ENCODE assay signal across 19 cellular contexts in genomic region chr4:11183358-11183745, GRCh38.
DNase-seq lines count a peak whose midpoint lies in the region; ATAC-seq and TF ChIP-seq lines count a peak whose summit lies in the region.
"Had no signal": no experiment of that assay in that cellular context is flagged by ENCODE, and none has a peak within 500 bp of the region (broad histone marks: within the 10 kb centered on the region; RNA-seq: fewer than 3 reads in every experiment).

No MANE protein-coding gene starts in this region.

- no peak overlapping the region for H2AFZ ChIP-seq in fibroblast of lung (ENCODE audit: low read length)
- H2AFZ ChIP-seq: GM23248 had no signal

- no peak overlapping the region for H3K4me2 ChIP-seq in fibroblast of lung (ENCODE audit: extremely low read depth, insufficient read depth, low read length)
- H3K4me2 ChIP-seq: A549 had no signal

- H3K27ac ChIP-seq in fibroblast of lung (ENCODE audit: insufficient read depth, low read length) (no peak overlapping the region), prostate gland (no peak overlapping the region)
- H3K27ac ChIP-seq: 22Rv1, A549, GM23248 had no signal

- intact Hi-C loops in prostate gland (cut with DNase I): no loop called here
- intact Hi-C loops in activated CD4-positive, alpha-beta T cell treated with anti-CD3 and anti-CD28 coated beads for 36 hours (cut with DNase I, micrococcal nuclease): no loop called here
- intact Hi-C loops in activated naive CD4-positive, alpha-beta T cell treated with anti-CD3 and anti-CD28 coated beads for 36 hours (cut with micrococcal nuclease): no loop called here

- no peak overlapping the region for H3K9ac ChIP-seq in fibroblast of lung (ENCODE audit: insufficient read depth, low read length)
- H3K9ac ChIP-seq: GM23248 had no signal

- H3K9me3 ChIP-seq in fibroblast of lung (ENCODE audit: control insufficient read depth, insufficient read depth, low read depth, low read length): no peaks in the 10 kb centered on the region
- H3K9me3 ChIP-seq in prostate gland: no peaks in the 10 kb centered on the region
- H3K9me3 ChIP-seq: A549, HAP-1 had no signal

- no peaks in the 10 kb centered on the region for H3K36me3 Mint-ChIP-seq in activated CD4-positive, alpha-beta T cell treated with anti-CD3 and anti-CD28 coated beads for 36 hours (ENCODE audit: low read depth)
- H3K36me3 Mint-ChIP-seq in activated naive CD4-positive, alpha-beta T cell treated with anti-CD3 and anti-CD28 coated beads for 36 hours (ENCODE audit: low read depth): no peaks in the 10 kb centered on the region
- H3K36me3 Mint-ChIP-seq: CD14-positive monocyte; CD4-positive, alpha-beta memory T cell had no signal

- H3K36me3 ChIP-seq in fibroblast of lung (ENCODE audit: control insufficient read depth, insufficient read depth, low read length) (no peaks in the 10 kb centered on the region), prostate gland (no peaks in the 10 kb centered on the region)
- H3K36me3 ChIP-seq: HAP-1 had no signal

- no peaks in the 10 kb centered on the region for H3K79me2 ChIP-seq in fibroblast of lung (ENCODE audit: control insufficient read depth, insufficient read depth, low read length)

- peak; percentile 67 for DNase-seq in LNCaP clone FGC (ENCODE audit: low read depth)
- DNase-seq in astrocyte of the hippocampus (ENCODE audit: low read depth, low spot score): peak; percentile 8
- DNase-seq in fibroblast of lung (ENCODE audit: low read depth in 2 of 2): peak; percentile 3 to 32
- DNase-seq in prostate gland (ENCODE audit: low spot score): peak; percentile 5
- no peak for DNase-seq in activated CD4-positive, alpha-beta T cell treated with anti-CD3 and anti-CD28 coated beads for 36 hours
- no peak for DNase-seq in NCI-H2081 treated with DMSO at 0.1 percent for 48 hours (lab: John Stamatoyannopoulos, UW)
- DNase-seq in activated naive CD4-positive, alpha-beta T cell treated with anti-CD3 and anti-CD28 coated beads for 36 hours: no peak
- DNase-seq: AML-193; CD4-positive, alpha-beta memory T cell; DMS153; DMS79; GDM1; GM23248 had no signal

- H3K4me1 ChIP-seq in fibroblast of lung (ENCODE audit: control insufficient read depth, extremely low read depth, insufficient read depth, low read length) (no peaks in the 10 kb centered on the region), prostate gland (replicated peaks) (no peaks in the 10 kb centered on the region)
- H3K4me1 ChIP-seq: A549, HAP-1 had no signal

- H3K27me3 Mint-ChIP-seq in activated CD4-positive, alpha-beta T cell treated with anti-CD3 and anti-CD28 coated beads for 36 hours: no peaks in the 10 kb centered on the region
- H3K27me3 Mint-ChIP-seq in activated naive CD4-positive, alpha-beta T cell treated with anti-CD3 and anti-CD28 coated beads for 36 hours (ENCODE audit: low read depth): no peaks in the 10 kb centered on the region
- H3K27me3 Mint-ChIP-seq: CD4-positive, alpha-beta memory T cell had no signal

- CTCF ChIA-PET in activated CD4-positive, alpha-beta T cell treated with anti-CD3 and anti-CD28 coated beads for 36 hours (lab: Charles Lee): no interaction called here
- CTCF ChIA-PET in activated naive CD4-positive, alpha-beta T cell treated with anti-CD3 and anti-CD28 coated beads for 36 hours (lab: Charles Lee): no interaction called here

- no peak overlapping the region for H3K4me3 ChIP-seq in LNCaP clone FGC (ENCODE audit: low read depth, low read length)
- H3K4me3 ChIP-seq in fibroblast of lung (replicated peaks in 1 of 4; ENCODE audit: control extremely low read depth in 1 of 4, insufficient read depth in 1 of 4, low read depth in 3 of 4, low read length in 4 of 4): no peak overlapping the region
- H3K4me3 ChIP-seq in prostate gland: no peak overlapping the region
- H3K4me3 ChIP-seq: A549, GM23248, HAP-1 had no signal

- no peak overlapping the region for H3K4me3 Mint-ChIP-seq in activated CD4-positive, alpha-beta T cell treated with anti-CD3 and anti-CD28 coated beads for 36 hours
- no peak overlapping the region for H3K4me3 Mint-ChIP-seq in activated naive CD4-positive, alpha-beta T cell treated with anti-CD3 and anti-CD28 coated beads for 36 hours
- H3K4me3 Mint-ChIP-seq: CD14-positive monocyte; CD4-positive, alpha-beta memory T cell had no signal

- no peak for TF ChIP-seq POLR2A in prostate gland (IDR thresholded peaks at IDR 0.05)

- H3K4me1 Mint-ChIP-seq in activated CD4-positive, alpha-beta T cell treated with anti-CD3 and anti-CD28 coated beads for 36 hours: no peaks in the 10 kb centered on the region
- H3K4me1 Mint-ChIP-seq in activated naive CD4-positive, alpha-beta T cell treated with anti-CD3 and anti-CD28 coated beads for 36 hours (ENCODE audit: low read depth): no peaks in the 10 kb centered on the region
- H3K4me1 Mint-ChIP-seq: CD14-positive monocyte; CD4-positive, alpha-beta memory T cell had no signal

- H3K27me3 ChIP-seq in fibroblast of lung (ENCODE audit: control insufficient read depth, insufficient read depth, low read length) (no peaks in the 10 kb centered on the region), prostate gland (replicated peaks; ENCODE audit: insufficient read depth) (no peaks in the 10 kb centered on the region)

- WGBS in prostate gland: 9% methylated on average over 2 of the region's 2 CpGs

- H3K27ac Mint-ChIP-seq in activated CD4-positive, alpha-beta T cell treated with anti-CD3 and anti-CD28 coated beads for 36 hours: no peak overlapping the region
- no peak overlapping the region for H3K27ac Mint-ChIP-seq in activated naive CD4-positive, alpha-beta T cell treated with anti-CD3 and anti-CD28 coated beads for 36 hours
- H3K27ac Mint-ChIP-seq: CD14-positive monocyte; CD4-positive, alpha-beta memory T cell had no signal

- POLR2A ChIA-PET in activated CD4-positive, alpha-beta T cell treated with anti-CD3 and anti-CD28 coated beads for 36 hours (lab: Charles Lee): no interaction called here

- H3K9me3 Mint-ChIP-seq in activated CD4-positive, alpha-beta T cell treated with anti-CD3 and anti-CD28 coated beads for 36 hours (ENCODE audit: low read depth): no peaks in the 10 kb centered on the region
- H3K9me3 Mint-ChIP-seq in activated naive CD4-positive, alpha-beta T cell treated with anti-CD3 and anti-CD28 coated beads for 36 hours: no peaks in the 10 kb centered on the region
- H3K9me3 Mint-ChIP-seq: CD4-positive, alpha-beta memory T cell had no signal

- ATAC-seq in activated CD4-positive, alpha-beta T cell treated with anti-CD3 and anti-CD28 coated beads for 36 hours: no peak
- no peak for ATAC-seq in GM19467 (IDR thresholded peaks at IDR 0.05; ENCODE audit: unreplicated experiment)
- ATAC-seq: A549, HepG2 had no signal

- H4K20me1 ChIP-seq in fibroblast of lung (ENCODE audit: control insufficient read depth, extremely low read depth, insufficient read depth, low read length): no peaks in the 10 kb centered on the region

- no peak for TF ChIP-seq CTCF in LNCaP clone FGC (IDR thresholded peaks at IDR 0.05; ENCODE audit: control insufficient read depth, extremely low read depth, insufficient read depth)
- TF ChIP-seq CTCF in fibroblast of lung (conservative IDR thresholded peaks at IDR 0.05 in 1 of 2, IDR thresholded peaks at IDR 0.05 in 1 of 2; ENCODE audit: low read depth in 1 of 2, low read length in 2 of 2): no peak
- TF ChIP-seq CTCF in prostate gland (IDR thresholded peaks at IDR 0.05): no peak

Comparison
In these comparisons a context has a peak if more than half of its experiments do, and no peak if none do; other contexts are left out.
1. DNase-seq: peak in LNCaP clone FGC (single experiment), astrocyte of the hippocampus (single experiment), fibroblast of lung (2 of 2) and prostate gland (single experiment); none in activated CD4-positive, alpha-beta T cell treated with anti-CD3 and anti-CD28 coated beads for 36 hours (single experiment), NCI-H2081 treated with DMSO at 0.1 percent for 48 hours (single experiment) and activated naive CD4-positive, alpha-beta T cell treated with anti-CD3 and anti-CD28 coated beads for 36 hours (single experiment).